Comparison of ENCODE assay signal across 24 cellular contexts in the genomic region with DNA sequence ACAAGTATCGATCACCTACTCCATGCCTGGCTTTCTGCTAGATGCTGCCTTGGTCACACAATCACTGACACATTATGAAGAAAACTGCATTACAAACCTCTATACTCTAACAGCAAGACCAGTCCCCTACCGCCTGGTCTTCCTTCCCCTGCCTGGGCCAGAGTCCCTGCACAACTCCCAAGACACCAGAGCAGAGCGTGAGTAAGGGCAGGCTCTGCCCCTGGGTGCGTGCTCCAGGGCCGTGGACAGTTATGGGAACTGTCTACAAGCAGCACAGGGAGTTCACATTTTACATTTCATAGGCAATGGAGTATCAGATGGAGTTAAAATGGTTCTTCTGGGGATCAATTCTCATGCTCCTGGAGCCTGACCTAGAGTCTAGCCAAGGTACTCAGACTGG. TPM values are rescaled to one million over a fixed set of nuclear protein-coding genes. Genes with fewer than 3 reads are reported as not detected.
DNase-seq lines count a peak whose midpoint lies in the region; ATAC-seq and TF ChIP-seq lines count a peak whose summit lies in the region.
"Had no signal": no experiment of that assay in that cellular context is flagged by ENCODE, and none has a peak within 500 bp of the region (broad histone marks: within the 10 kb centered on the region; RNA-seq: fewer than 3 reads in every experiment).

No MANE protein-coding gene starts in this region.

- intact Hi-C loops in left ventricle myocardium inferior (cut with micrococcal nuclease), result no loop called here
- intact Hi-C loops in psoas muscle (cut with DNase I), result loop anchor here in 1 of 2 donors (10.0 kb wide), 1 partner anchor 176 kb away; no protein-coding TSS in a partner anchor
- intact Hi-C loops in posterior cingulate gyrus (cut with DNase I), result no loop called here

- TF ChIP-seq CTCF in endothelial cell (IDR thresholded peaks at IDR 0.05; ENCODE audit: unreplicated experiment) (no peak), left ventricle myocardium inferior (IDR thresholded peaks at IDR 0.05; ENCODE audit: borderline replicate concordance) (no peak), psoas muscle (IDR thresholded peaks at IDR 0.05) (no peak), upper lobe of left lung (IDR thresholded peaks at IDR 0.05) (no peak)

- no peak for DNase-seq in endothelial cell (ENCODE audit: low spot score)
- DNase-seq in left ventricle myocardium inferior, result no peak
- no peak for DNase-seq in psoas muscle
- no peak for DNase-seq in upper lobe of left lung
- no peak for DNase-seq in NOMO-1 (lab: John Stamatoyannopoulos, UW; ENCODE audit: unreplicated experiment in 2 of 2)
- DNase-seq in posterior cingulate gyrus, result no peak
- DNase-seq in central memory CD4-positive, alpha-beta T cell, result no peak
- DNase-seq: activated CD4-positive, alpha-beta T cell treated with anti-CD3 and anti-CD28 coated beads for 4 hours; activated naive CD8-positive, alpha-beta T cell treated with anti-CD3 and anti-CD28 coated beads for 36 hours; CD4-positive, alpha-beta memory T cell; cortex of kidney; GF-D8; hippocampal formation; MM.1S; naive B cell; NCI-H146; NCI-H2171; NCI-H526 treated with DMSO at 0.1 percent for 48 hours; pancreas; small intestine; stimulated activated CD4-positive, alpha-beta T cell treated with anti-CD3 and anti-CD28 coated beads, Interleukin-2, amount 100 ng/mL, for 48 hours had no signal

- H3K27ac ChIP-seq in left ventricle myocardium inferior (replicated peaks), result peak overlapping the region; percentile 97
- peak overlapping the region; percentile 19 for H3K27ac ChIP-seq in psoas muscle
- H3K27ac ChIP-seq in upper lobe of left lung, result peak overlapping the region in 2 of 4 donors; percentile 70 to 73
- H3K27ac ChIP-seq: pancreas had no signal

- peak overlapping the region; percentile 100 for H3K4me3 ChIP-seq in left ventricle myocardium inferior
- peak overlapping the region; percentile 96 for H3K4me3 ChIP-seq in psoas muscle
- H3K4me3 ChIP-seq in upper lobe of left lung, result peak overlapping the region in 3 of 4 donors; percentile 3 to 97 (median 79)
- H3K4me3 ChIP-seq: pancreas had no signal

- peaks cover 5% of the 10 kb centered on the region for H3K27me3 Mint-ChIP-seq in endothelial cell (ENCODE audit: unreplicated experiment)
- H3K27me3 Mint-ChIP-seq: brain had no signal

- H3K9me3 Mint-ChIP-seq in endothelial cell (ENCODE audit: unreplicated experiment), result no peaks in the 10 kb centered on the region
- H3K9me3 Mint-ChIP-seq: activated naive CD8-positive, alpha-beta T cell treated with anti-CD3 and anti-CD28 coated beads for 36 hours; activated T-helper 1 cell treated with anti-CD3 and anti-CD28 coated beads, Interleukin-12 subunit alpha, Interleukin-12 subunit beta, Interleukin-2, Interleukin-4 antibody, amounts not matched to agents 30 ng/mL and 10 ng/mL and 1 ng/mL, durations not matched to agents 14 hours and 24 hours and 36 hours; CD4-positive, alpha-beta memory T cell; naive B cell; stimulated activated naive CD8-positive, alpha-beta T cell treated with anti-CD3 and anti-CD28 coated beads, Interleukin-15, Interleukin-2, amounts not matched to agents 100 ng/mL and 50 ng/mL, for 24 hours had no signal

- H3K27me3 ChIP-seq in left ventricle myocardium inferior (ENCODE audit: low read depth) (no peaks in the 10 kb centered on the region), psoas muscle (ENCODE audit: insufficient read depth in 3 of 3, low read length in 2 of 3) (no peaks in the 10 kb centered on the region), upper lobe of left lung (no peaks in the 10 kb centered on the region)
- H3K27me3 ChIP-seq: pancreas had no signal

- H3K4me1 Mint-ChIP-seq in endothelial cell (ENCODE audit: unreplicated experiment), result peaks cover 69% of the 10 kb centered on the region
- H3K4me1 Mint-ChIP-seq: activated naive CD8-positive, alpha-beta T cell treated with anti-CD3 and anti-CD28 coated beads for 36 hours; CD4-positive, alpha-beta memory T cell; naive B cell had no signal

- H3K36me3 Mint-ChIP-seq in endothelial cell (ENCODE audit: low read depth, unreplicated experiment), result peaks cover 67% of the 10 kb centered on the region
- H3K36me3 Mint-ChIP-seq: activated naive CD8-positive, alpha-beta T cell treated with anti-CD3 and anti-CD28 coated beads for 36 hours; CD4-positive, alpha-beta memory T cell; naive B cell had no signal

- H3K27ac Mint-ChIP-seq in endothelial cell (ENCODE audit: unreplicated experiment), result no peak overlapping the region
- H3K27ac Mint-ChIP-seq: activated naive CD8-positive, alpha-beta T cell treated with anti-CD3 and anti-CD28 coated beads for 36 hours; activated T-helper 1 cell treated with anti-CD3 and anti-CD28 coated beads, Interleukin-12 subunit alpha, Interleukin-12 subunit beta, Interleukin-2, Interleukin-4 antibody, amounts not matched to agents 30 ng/mL and 10 ng/mL and 1 ng/mL, durations not matched to agents 14 hours and 24 hours and 36 hours; CD4-positive, alpha-beta memory T cell; stimulated activated naive CD8-positive, alpha-beta T cell treated with anti-CD3 and anti-CD28 coated beads, Interleukin-15, Interleukin-2, amounts not matched to agents 100 ng/mL and 50 ng/mL, for 24 hours had no signal

- TF ChIP-seq EP300 in upper lobe of left lung (IDR thresholded peaks at IDR 0.05), result no peak

- 43 to 63% (median 56%) methylated on average over 5 of the region's 5 CpGs for WGBS in psoas muscle, 3 donors
- 69 to 78% methylated on average over 5 of the region's 5 CpGs for WGBS in upper lobe of left lung, 2 donors

- TF ChIP-seq POLR2A in upper lobe of left lung (IDR thresholded peaks at IDR 0.05), result no peak

- peaks cover 68% of the 10 kb centered on the region for H3K36me3 ChIP-seq in left ventricle myocardium inferior
- H3K36me3 ChIP-seq in psoas muscle (ENCODE audit: insufficient read depth in 1 of 2, low read depth in 1 of 2), result peaks cover 9 to 44% of the 10 kb centered on the region in 2 donors
- H3K36me3 ChIP-seq in upper lobe of left lung, result peaks cover 0 to 67% (median 3%) of the 10 kb centered on the region in 4 donors

- H3K9me3 ChIP-seq in left ventricle myocardium inferior (replicated peaks) (no peaks in the 10 kb centered on the region), psoas muscle (no peaks in the 10 kb centered on the region), upper lobe of left lung (no peaks in the 10 kb centered on the region)
- H3K9me3 ChIP-seq: pancreas had no signal

- peak in 3 of 4 donors; percentile 26 to 50 (median 36) for ATAC-seq in psoas muscle
- no peak for ATAC-seq in upper lobe of left lung (ENCODE audit: low FRiP score in 2 of 2)

- H3K4me1 ChIP-seq in left ventricle myocardium inferior (peaks cover 92% of the 10 kb centered on the region), psoas muscle (peaks cover 82% of the 10 kb centered on the region), upper lobe of left lung (peaks cover 6 to 25% (median 15%) of the 10 kb centered on the region in 4 donors)

- H3K4me3 Mint-ChIP-seq in endothelial cell (ENCODE audit: unreplicated experiment), result peak overlapping the region; percentile 51
- H3K4me3 Mint-ChIP-seq: activated naive CD8-positive, alpha-beta T cell treated with anti-CD3 and anti-CD28 coated beads for 36 hours; activated T-helper 1 cell treated with anti-CD3 and anti-CD28 coated beads, Interleukin-12 subunit alpha, Interleukin-12 subunit beta, Interleukin-2, Interleukin-4 antibody, amounts not matched to agents 30 ng/mL and 10 ng/mL and 1 ng/mL, durations not matched to agents 14 hours and 24 hours and 36 hours; CD4-positive, alpha-beta memory T cell; stimulated activated naive CD8-positive, alpha-beta T cell treated with anti-CD3 and anti-CD28 coated beads, Interleukin-15, Interleukin-2, amounts not matched to agents 100 ng/mL and 50 ng/mL, for 24 hours had no signal

RNA-seq across cellular contexts. Expression of a gene that starts 6.5 kb away (rescaled TPM):
- total RNA-seq in endothelial cell (ENCODE audit: unreplicated experiment) (71.5 TPM), left ventricle myocardium inferior (26.5 TPM), psoas muscle (100 to 1,000 TPM in 1 of 4 donors, 10 to 100 TPM in 3; 12.3 to 158 (median 30.2) TPM), upper lobe of left lung (10 to 100 TPM; 24.1 to 69.2 (median 38.2) TPM)
- polyA plus RNA-seq in psoas muscle, result 10 to 100 TPM; 22.1 to 39.5 (median 27.5) TPM
- polyA plus RNA-seq: CD4-positive, alpha-beta memory T cell had no signal

Comparison
In these comparisons a context has a peak if more than half of its experiments do, and no peak if none do; other contexts are left out.
1. ATAC-seq: peak in psoas muscle (3 of 4); none in upper lobe of left lung (0 of 2).
2. Peak in every context shown above with its lines, with median percentiles within 50 percentile points of each other: H3K4me3 ChIP-seq.